Comparison of ENCODE assay signal across 1 cellular context in the genomic region with DNA sequence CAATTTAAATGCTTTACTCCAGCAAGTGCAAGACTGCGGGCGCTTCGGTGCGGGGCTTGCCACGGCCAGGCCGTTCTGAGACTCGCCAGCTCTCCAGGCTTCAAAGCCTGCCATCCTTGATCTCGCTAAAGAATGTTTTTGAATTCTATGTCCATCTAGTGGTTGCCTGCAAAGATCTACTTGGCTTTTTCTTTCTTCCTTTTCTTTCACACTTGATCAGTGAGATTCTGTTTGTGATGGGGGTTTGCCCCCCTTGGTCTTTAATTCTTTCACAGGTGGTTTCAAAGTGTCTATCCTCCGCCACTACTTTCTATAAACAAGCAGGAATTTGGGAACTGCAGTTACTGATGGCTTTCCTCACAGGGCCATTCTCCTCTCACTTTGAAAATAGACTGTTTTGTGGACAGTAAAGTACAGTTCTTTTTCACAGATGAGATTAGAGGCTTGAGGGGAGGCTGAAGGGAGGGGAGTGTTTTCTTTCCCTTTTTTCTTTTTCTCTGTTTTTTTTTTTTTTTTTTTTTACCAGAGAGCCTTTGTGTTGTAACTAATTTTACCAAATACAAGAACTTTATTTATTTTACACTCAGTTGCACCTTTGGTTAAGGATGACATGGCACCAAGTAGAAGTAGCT.
TF ChIP-seq lines count a peak whose summit lies in the region.

No MANE protein-coding gene starts in this region.

TF ChIP-seq in HepG2, 621 proteins besides CTCF, POLR2A, EP300 and RAD21:
- TF ChIP-seq, protein P1, sequence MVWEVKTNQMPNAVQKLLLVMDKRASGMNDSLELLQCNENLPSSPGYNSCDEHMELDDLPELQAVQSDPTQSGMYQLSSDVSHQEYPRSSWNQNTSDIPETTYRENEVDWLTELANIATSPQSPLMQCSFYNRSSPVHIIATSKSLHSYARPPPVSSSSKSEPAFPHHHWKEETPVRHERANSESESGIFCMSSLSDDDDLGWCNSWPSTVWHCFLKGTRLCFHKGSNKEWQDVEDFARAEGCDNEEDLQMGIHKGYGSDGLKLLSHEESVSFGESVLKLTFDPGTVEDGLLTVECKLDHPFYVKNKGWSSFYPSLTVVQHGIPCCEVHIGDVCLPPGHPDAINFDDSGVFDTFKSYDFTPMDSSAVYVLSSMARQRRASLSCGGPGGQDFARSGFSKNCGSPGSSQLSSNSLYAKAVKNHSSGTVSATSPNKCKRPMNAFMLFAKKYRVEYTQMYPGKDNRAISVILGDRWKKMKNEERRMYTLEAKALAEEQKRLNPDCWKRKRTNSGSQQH (CRISPR knock-in tag; IDR thresholded peaks at IDR 0.05; ENCODE audit: low read depth), result no peak
- TF ChIP-seq NFIC (IDR thresholded peaks at IDR 0.05; ENCODE audit: low read length), result no peak
TF ChIP-seq in HepG2: peak in this region for 0.
